ENCODE assay signal across 3 cellular contexts in the genomic region with DNA sequence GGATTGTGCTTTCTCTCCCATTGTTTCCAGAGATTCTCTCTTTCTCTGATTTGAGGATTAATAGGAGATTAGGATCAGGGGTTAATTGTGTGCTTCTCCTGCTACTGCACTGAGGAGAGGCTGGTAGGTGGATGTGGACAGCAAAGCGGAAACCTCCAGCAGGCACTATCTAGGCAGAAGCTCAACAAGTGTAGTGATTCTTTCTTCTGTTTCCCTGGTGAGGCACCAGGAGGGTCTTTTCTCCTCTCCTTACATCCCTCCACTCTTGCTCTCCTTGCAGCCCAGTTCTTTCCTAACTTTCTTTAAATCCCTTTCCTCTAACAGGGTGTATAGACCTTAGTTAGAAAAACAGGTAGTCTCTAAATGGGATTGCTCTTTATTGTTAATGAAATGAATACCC.
TF ChIP-seq lines count a peak whose summit lies in the region.

No MANE protein-coding gene starts in this region.

TF ChIP-seq in liver, 16 proteins besides CTCF, POLR2A, EP300 and RAD21:
- TF ChIP-seq YY1 (IDR thresholded peaks at IDR 0.05) (no peak), TAF1 (conservative IDR thresholded peaks at IDR 0.05) (no peak), NR2F2 (IDR thresholded peaks at IDR 0.05) (no peak), FOXA1 (IDR thresholded peaks at IDR 0.05) (no peak), FOXA2 (IDR thresholded peaks at IDR 0.05) (no peak), ZBTB33 (IDR thresholded peaks at IDR 0.05) (no peak), HNF4A (conservative IDR thresholded peaks at IDR 0.05) (no peak), RXRA (IDR thresholded peaks at IDR 0.05) (no peak), EGR1 (IDR thresholded peaks at IDR 0.05; ENCODE audit: low read depth in 2 of 2) (no peak)
- TF ChIP-seq, protein P1, sequence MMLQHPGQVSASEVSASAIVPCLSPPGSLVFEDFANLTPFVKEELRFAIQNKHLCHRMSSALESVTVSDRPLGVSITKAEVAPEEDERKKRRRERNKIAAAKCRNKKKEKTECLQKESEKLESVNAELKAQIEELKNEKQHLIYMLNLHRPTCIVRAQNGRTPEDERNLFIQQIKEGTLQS (IDR thresholded peaks at IDR 0.05) = no peak

TF ChIP-seq in HepG2, 621 proteins besides CTCF, POLR2A, EP300 and RAD21 (continues in another document):
- TF ChIP-seq, protein P2, sequence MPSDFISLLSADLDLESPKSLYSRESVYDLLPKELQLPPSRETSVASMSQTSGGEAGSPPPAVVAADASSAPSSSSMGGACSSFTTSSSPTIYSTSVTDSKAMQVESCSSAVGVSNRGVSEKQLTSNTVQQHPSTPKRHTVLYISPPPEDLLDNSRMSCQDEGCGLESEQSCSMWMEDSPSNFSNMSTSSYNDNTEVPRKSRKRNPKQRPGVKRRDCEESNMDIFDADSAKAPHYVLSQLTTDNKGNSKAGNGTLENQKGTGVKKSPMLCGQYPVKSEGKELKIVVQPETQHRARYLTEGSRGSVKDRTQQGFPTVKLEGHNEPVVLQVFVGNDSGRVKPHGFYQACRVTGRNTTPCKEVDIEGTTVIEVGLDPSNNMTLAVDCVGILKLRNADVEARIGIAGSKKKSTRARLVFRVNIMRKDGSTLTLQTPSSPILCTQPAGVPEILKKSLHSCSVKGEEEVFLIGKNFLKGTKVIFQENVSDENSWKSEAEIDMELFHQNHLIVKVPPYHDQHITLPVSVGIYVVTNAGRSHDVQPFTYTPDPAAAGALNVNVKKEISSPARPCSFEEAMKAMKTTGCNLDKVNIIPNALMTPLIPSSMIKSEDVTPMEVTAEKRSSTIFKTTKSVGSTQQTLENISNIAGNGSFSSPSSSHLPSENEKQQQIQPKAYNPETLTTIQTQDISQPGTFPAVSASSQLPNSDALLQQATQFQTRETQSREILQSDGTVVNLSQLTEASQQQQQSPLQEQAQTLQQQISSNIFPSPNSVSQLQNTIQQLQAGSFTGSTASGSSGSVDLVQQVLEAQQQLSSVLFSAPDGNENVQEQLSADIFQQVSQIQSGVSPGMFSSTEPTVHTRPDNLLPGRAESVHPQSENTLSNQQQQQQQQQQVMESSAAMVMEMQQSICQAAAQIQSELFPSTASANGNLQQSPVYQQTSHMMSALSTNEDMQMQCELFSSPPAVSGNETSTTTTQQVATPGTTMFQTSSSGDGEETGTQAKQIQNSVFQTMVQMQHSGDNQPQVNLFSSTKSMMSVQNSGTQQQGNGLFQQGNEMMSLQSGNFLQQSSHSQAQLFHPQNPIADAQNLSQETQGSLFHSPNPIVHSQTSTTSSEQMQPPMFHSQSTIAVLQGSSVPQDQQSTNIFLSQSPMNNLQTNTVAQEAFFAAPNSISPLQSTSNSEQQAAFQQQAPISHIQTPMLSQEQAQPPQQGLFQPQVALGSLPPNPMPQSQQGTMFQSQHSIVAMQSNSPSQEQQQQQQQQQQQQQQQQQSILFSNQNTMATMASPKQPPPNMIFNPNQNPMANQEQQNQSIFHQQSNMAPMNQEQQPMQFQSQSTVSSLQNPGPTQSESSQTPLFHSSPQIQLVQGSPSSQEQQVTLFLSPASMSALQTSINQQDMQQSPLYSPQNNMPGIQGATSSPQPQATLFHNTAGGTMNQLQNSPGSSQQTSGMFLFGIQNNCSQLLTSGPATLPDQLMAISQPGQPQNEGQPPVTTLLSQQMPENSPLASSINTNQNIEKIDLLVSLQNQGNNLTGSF (CRISPR knock-in tag; IDR thresholded peaks at IDR 0.05) = no peak
- TF ChIP-seq SUZ12 (IDR thresholded peaks at IDR 0.05; ENCODE audit: low read depth, low read length) (no peak), TSC22D2 (CRISPR knock-in tag; IDR thresholded peaks at IDR 0.05; ENCODE audit: borderline replicate concordance) (no peak), ZNF337 (CRISPR knock-in tag; IDR thresholded peaks at IDR 0.05; ENCODE audit: borderline replicate concordance, low read depth) (no peak), MXI1 (IDR thresholded peaks at IDR 0.05; ENCODE audit: borderline replicate concordance, low read depth, low read length) (no peak), U2AF2 (IDR thresholded peaks at IDR 0.05; ENCODE audit: low read depth, low read length) (no peak), KDM2A (CRISPR knock-in tag; IDR thresholded peaks at IDR 0.05; ENCODE audit: borderline replicate concordance, low read depth) (no peak), THRA (CRISPR knock-in tag; IDR thresholded peaks at IDR 0.05; ENCODE audit: borderline replicate concordance) (no peak), SAP130 (CRISPR knock-in tag; IDR thresholded peaks at IDR 0.05; ENCODE audit: low read depth) (no peak), ZNF75D (CRISPR knock-in tag; IDR thresholded peaks at IDR 0.05; ENCODE audit: borderline replicate concordance) (no peak), FLYWCH1 (CRISPR knock-in tag; IDR thresholded peaks at IDR 0.05) (no peak)
- TF ChIP-seq, protein P3, sequence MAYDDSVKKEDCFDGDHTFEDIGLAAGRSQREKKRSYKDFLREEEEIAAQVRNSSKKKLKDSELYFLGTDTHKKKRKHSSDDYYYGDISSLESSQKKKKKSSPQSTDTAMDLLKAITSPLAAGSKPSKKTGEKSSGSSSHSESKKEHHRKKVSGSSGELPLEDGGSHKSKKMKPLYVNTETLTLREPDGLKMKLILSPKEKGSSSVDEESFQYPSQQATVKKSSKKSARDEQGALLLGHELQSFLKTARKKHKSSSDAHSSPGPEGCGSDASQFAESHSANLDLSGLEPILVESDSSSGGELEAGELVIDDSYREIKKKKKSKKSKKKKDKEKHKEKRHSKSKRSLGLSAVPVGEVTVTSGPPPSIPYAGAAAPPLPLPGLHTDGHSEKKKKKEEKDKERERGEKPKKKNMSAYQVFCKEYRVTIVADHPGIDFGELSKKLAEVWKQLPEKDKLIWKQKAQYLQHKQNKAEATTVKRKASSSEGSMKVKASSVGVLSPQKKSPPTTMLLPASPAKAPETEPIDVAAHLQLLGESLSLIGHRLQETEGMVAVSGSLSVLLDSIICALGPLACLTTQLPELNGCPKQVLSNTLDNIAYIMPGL (CRISPR knock-in tag; IDR thresholded peaks at IDR 0.05; ENCODE audit: borderline replicate concordance in 1 of 2, low read depth in 1 of 2) = no peak
- TF ChIP-seq, protein P4, sequence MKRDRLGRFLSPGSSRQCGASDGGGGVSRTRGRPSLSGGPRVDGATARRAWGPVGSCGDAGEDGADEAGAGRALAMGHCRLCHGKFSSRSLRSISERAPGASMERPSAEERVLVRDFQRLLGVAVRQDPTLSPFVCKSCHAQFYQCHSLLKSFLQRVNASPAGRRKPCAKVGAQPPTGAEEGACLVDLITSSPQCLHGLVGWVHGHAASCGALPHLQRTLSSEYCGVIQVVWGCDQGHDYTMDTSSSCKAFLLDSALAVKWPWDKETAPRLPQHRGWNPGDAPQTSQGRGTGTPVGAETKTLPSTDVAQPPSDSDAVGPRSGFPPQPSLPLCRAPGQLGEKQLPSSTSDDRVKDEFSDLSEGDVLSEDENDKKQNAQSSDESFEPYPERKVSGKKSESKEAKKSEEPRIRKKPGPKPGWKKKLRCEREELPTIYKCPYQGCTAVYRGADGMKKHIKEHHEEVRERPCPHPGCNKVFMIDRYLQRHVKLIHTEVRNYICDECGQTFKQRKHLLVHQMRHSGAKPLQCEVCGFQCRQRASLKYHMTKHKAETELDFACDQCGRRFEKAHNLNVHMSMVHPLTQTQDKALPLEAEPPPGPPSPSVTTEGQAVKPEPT (CRISPR knock-in tag; IDR thresholded peaks at IDR 0.05; ENCODE audit: low read depth) = no peak

TF ChIP-seq in H1, 55 proteins besides CTCF, POLR2A, EP300 and RAD21:
- TF ChIP-seq HDAC2 (IDR thresholded peaks at IDR 0.05; ENCODE audit: borderline replicate concordance in 1 of 2, low read depth in 2 of 2, low read length in 2 of 2) (no peak), CEBPB (IDR thresholded peaks at IDR 0.05; ENCODE audit: low read depth, low read length) (no peak), ZNF274 (IDR thresholded peaks at IDR 0.05; ENCODE audit: borderline replicate concordance, extremely low read depth, low read length) (no peak), SP1 (IDR thresholded peaks at IDR 0.05; ENCODE audit: low read depth, low read length) (no peak)
